Comparison of ENCODE assay signal across 11 cellular contexts in the genomic region with DNA sequence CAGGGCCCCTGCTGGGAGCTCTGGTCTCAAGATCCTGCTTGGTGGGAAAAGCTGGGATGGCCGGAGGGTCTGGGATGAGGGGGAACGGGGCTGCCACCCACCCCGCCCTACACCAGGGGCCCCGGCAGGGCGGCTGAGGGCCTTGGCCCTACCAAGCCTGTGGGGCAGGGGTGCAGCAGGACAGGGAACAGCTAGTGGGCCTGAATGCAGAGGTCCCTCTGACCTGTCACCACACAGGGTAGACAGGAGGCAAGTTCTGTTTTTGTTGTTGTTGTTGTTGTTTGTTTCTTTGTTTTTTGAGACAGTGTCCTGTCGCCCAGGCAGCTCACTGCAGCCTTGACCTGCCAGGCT. TPM values are rescaled to one million over a fixed set of nuclear protein-coding genes. Genes with fewer than 3 reads are reported as not detected.
DNase-seq lines count a peak whose midpoint lies in the region; ATAC-seq and TF ChIP-seq lines count a peak whose summit lies in the region.
"Had no signal": no experiment of that assay in that cellular context is flagged by ENCODE, and none has a peak within 500 bp of the region (broad histone marks: within the 10 kb centered on the region; RNA-seq: fewer than 3 reads in every experiment).

No MANE protein-coding gene starts in this region.

- TF ChIP-seq CTCF in mucosa of descending colon (IDR thresholded peaks at IDR 0.05), result no peak
- no peak for TF ChIP-seq CTCF in HFFc6 (IDR thresholded peaks at IDR 0.05)

- no peak overlapping the region for H3K4me3 ChIP-seq in mucosa of descending colon

- H3K36me3 ChIP-seq in mucosa of descending colon (ENCODE audit: low read depth), result no peaks in the 10 kb centered on the region

- H3K27ac Mint-ChIP-seq in stimulated activated naive CD8-positive, alpha-beta T cell treated with anti-CD3 and anti-CD28 coated beads, Interleukin-15, Interleukin-2, amounts not matched to agents 100 ng/mL and 50 ng/mL, for 24 hours, result no peak overlapping the region
- no peak overlapping the region for H3K27ac Mint-ChIP-seq in central memory CD8-positive, alpha-beta T cell (ENCODE audit: low read depth)
- no peak overlapping the region for H3K27ac Mint-ChIP-seq in HFFc6

- H3K36me3 Mint-ChIP-seq in stimulated activated naive CD8-positive, alpha-beta T cell treated with anti-CD3 and anti-CD28 coated beads, Interleukin-15, Interleukin-2, amounts not matched to agents 100 ng/mL and 50 ng/mL, for 24 hours (ENCODE audit: low read depth), result no peaks in the 10 kb centered on the region
- H3K36me3 Mint-ChIP-seq in central memory CD8-positive, alpha-beta T cell (ENCODE audit: insufficient read depth), result peaks cover 7% of the 10 kb centered on the region
- H3K36me3 Mint-ChIP-seq in HFFc6 (ENCODE audit: low read depth), result peaks cover 5% of the 10 kb centered on the region

- peaks cover 33% of the 10 kb centered on the region for H3K4me1 Mint-ChIP-seq in stimulated activated naive CD8-positive, alpha-beta T cell treated with anti-CD3 and anti-CD28 coated beads, Interleukin-15, Interleukin-2, amounts not matched to agents 100 ng/mL and 50 ng/mL, for 24 hours (ENCODE audit: low read depth)
- peaks cover 6% of the 10 kb centered on the region for H3K4me1 Mint-ChIP-seq in central memory CD8-positive, alpha-beta T cell
- H3K4me1 Mint-ChIP-seq in HFFc6 (ENCODE audit: low read depth), result 0 out of 2 replicates have a peak, but pooled peaks cover 5% of the 10 kb centered on the region

- no peaks in the 10 kb centered on the region for H3K4me1 ChIP-seq in mucosa of descending colon (ENCODE audit: low read depth)

- no peaks in the 10 kb centered on the region for H3K27me3 Mint-ChIP-seq in stimulated activated naive CD8-positive, alpha-beta T cell treated with anti-CD3 and anti-CD28 coated beads, Interleukin-15, Interleukin-2, amounts not matched to agents 100 ng/mL and 50 ng/mL, for 24 hours
- H3K27me3 Mint-ChIP-seq in central memory CD8-positive, alpha-beta T cell, result no peaks in the 10 kb centered on the region
- no peaks in the 10 kb centered on the region; the same call in none of the 2 replicates for H3K27me3 Mint-ChIP-seq in HFFc6 (ENCODE audit: insufficient read depth)

- H3K4me3 Mint-ChIP-seq in stimulated activated naive CD8-positive, alpha-beta T cell treated with anti-CD3 and anti-CD28 coated beads, Interleukin-15, Interleukin-2, amounts not matched to agents 100 ng/mL and 50 ng/mL, for 24 hours, result peak overlapping the region; percentile 79
- peak overlapping the region; percentile 73 for H3K4me3 Mint-ChIP-seq in central memory CD8-positive, alpha-beta T cell
- H3K4me3 Mint-ChIP-seq in HFFc6, result no peak overlapping the region

- intact Hi-C loops in mucosa of descending colon (cut with DNase I, micrococcal nuclease), result no loop called here

- DNase-seq in stimulated activated naive CD8-positive, alpha-beta T cell treated with anti-CD3 and anti-CD28 coated beads, Interleukin-15, Interleukin-2, amounts not matched to agents 100 U/mL and 50 U/mL, for 24 hours, result no peak
- DNase-seq in central memory CD8-positive, alpha-beta T cell (ENCODE audit: low spot score in 2 of 2), result no peak
- DNase-seq in mucosa of descending colon (no peak), left lobe of liver (ENCODE audit: low spot score) (no peak), NCI-H2196 (lab: John Stamatoyannopoulos, UW; ENCODE audit: unreplicated experiment) (no peak), HFFc6 (no peak)
- DNase-seq: AML-193, IMR-90, NCI-H2171 had no signal

- H3K9me3 Mint-ChIP-seq in stimulated activated naive CD8-positive, alpha-beta T cell treated with anti-CD3 and anti-CD28 coated beads, Interleukin-15, Interleukin-2, amounts not matched to agents 100 ng/mL and 50 ng/mL, for 24 hours, result no peaks in the 10 kb centered on the region
- no peaks in the 10 kb centered on the region for H3K9me3 Mint-ChIP-seq in central memory CD8-positive, alpha-beta T cell
- no peaks in the 10 kb centered on the region for H3K9me3 Mint-ChIP-seq in HFFc6

- no peak for ATAC-seq in stimulated activated naive CD8-positive, alpha-beta T cell treated with anti-CD3 and anti-CD28 coated beads, Interleukin-15, Interleukin-2, amounts not matched to agents 100 U/mL and 50 U/mL, for 24 hours
- no peak for ATAC-seq in central memory CD8-positive, alpha-beta T cell (replicated peaks; ENCODE audit: extremely low read depth, poor library complexity, severe bottlenecking)
- ATAC-seq in mucosa of descending colon (peak; percentile 2), left lobe of liver (no peak), HG02852 (IDR thresholded peaks at IDR 0.05; ENCODE audit: unreplicated experiment) (no peak)

- no peaks in the 10 kb centered on the region for H3K9me3 ChIP-seq in mucosa of descending colon

RNA-seq across cellular contexts. Expression of a gene that starts 0.3 kb away (rescaled TPM):
- 10 to 100 TPM in 2 of 3 donors, 1 to 10 TPM in 1; 3.5 to 21.2 (median 10.2) TPM for total RNA-seq in mucosa of descending colon
- 5.5 TPM for total RNA-seq in left lobe of liver
- under 1 TPM in 4 of 6 experiments, not detected in 2; 0.23 to 0.75 (median 0.40) TPM for total RNA-seq in HFFc6 (2021; fragmentation: NEBNext Ultra II Directional; extraction: Animal tissue kit (Norgen Biotek cat#: 25700))

RNA-seq across cellular contexts. Expression of a gene that starts 9.9 kb away (rescaled TPM):
- total RNA-seq in mucosa of descending colon (10 to 100 TPM; 52.2 to 72.3 (median 68.9) TPM), left lobe of liver (38.0 TPM)
- total RNA-seq in HFFc6 (2021; fragmentation: NEBNext Ultra II Directional; extraction: Animal tissue kit (Norgen Biotek cat#: 25700)), result 100 to 1,000 TPM; 130 to 160 (median 146) TPM

RNA-seq across cellular contexts. Expression of a gene that starts 18.7 kb away (rescaled TPM):
- total RNA-seq in mucosa of descending colon (10 to 100 TPM; 35.0 to 47.8 (median 36.7) TPM), left lobe of liver (8.1 TPM)
- total RNA-seq in HFFc6 (2021; fragmentation: NEBNext Ultra II Directional; extraction: Animal tissue kit (Norgen Biotek cat#: 25700)), result under 1 TPM; 0.18 to 0.63 (median 0.48) TPM

RNA-seq across cellular contexts. Expression of a gene that starts 26.8 kb away (rescaled TPM):
- total RNA-seq in mucosa of descending colon (10 to 100 TPM; 36.3 to 56.5 (median 48.2) TPM), left lobe of liver (17.2 TPM)
- 10 to 100 TPM; 52.1 to 62.1 (median 59.0) TPM for total RNA-seq in HFFc6 (2021; fragmentation: NEBNext Ultra II Directional; extraction: Animal tissue kit (Norgen Biotek cat#: 25700))

RNA-seq across cellular contexts. Expression of a gene that starts 27.8 kb away (rescaled TPM):
- total RNA-seq in mucosa of descending colon (1 to 10 TPM; 4.8 to 7.9 (median 7.8) TPM), left lobe of liver (11.6 TPM)
- 1 to 10 TPM; 3.1 to 8.0 (median 5.7) TPM for total RNA-seq in HFFc6 (2021; fragmentation: NEBNext Ultra II Directional; extraction: Animal tissue kit (Norgen Biotek cat#: 25700))
